In the genomic region with DNA sequence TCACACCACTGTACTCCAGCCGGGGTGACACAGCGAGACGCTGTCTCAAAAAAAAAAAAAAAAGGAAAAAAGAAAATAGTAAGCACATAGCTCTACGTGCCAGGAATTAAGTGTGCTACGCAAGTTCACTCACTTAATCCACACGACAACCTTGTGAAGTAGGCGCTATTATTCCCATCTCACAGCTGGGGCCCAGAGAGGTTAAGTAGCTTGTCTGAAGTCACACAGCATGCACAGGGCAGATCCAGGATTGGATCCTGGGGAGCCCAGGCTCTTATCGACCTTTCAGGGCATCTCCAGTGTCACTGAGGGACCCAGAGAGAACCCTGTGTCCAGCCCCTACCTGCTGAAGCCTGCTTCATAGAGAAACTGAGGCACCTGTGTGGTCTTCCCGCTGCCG, we compare ENCODE assay signal across 2 cellular contexts.
A peak's percentile ranks its signal among the peaks of the same experiment; 100 is the strongest.
TF ChIP-seq lines count a peak whose summit lies in the region.

No MANE protein-coding gene starts in this region.

TF ChIP-seq in HepG2, 621 proteins besides CTCF, POLR2A, EP300 and RAD21:
- TF ChIP-seq, protein P1, sequence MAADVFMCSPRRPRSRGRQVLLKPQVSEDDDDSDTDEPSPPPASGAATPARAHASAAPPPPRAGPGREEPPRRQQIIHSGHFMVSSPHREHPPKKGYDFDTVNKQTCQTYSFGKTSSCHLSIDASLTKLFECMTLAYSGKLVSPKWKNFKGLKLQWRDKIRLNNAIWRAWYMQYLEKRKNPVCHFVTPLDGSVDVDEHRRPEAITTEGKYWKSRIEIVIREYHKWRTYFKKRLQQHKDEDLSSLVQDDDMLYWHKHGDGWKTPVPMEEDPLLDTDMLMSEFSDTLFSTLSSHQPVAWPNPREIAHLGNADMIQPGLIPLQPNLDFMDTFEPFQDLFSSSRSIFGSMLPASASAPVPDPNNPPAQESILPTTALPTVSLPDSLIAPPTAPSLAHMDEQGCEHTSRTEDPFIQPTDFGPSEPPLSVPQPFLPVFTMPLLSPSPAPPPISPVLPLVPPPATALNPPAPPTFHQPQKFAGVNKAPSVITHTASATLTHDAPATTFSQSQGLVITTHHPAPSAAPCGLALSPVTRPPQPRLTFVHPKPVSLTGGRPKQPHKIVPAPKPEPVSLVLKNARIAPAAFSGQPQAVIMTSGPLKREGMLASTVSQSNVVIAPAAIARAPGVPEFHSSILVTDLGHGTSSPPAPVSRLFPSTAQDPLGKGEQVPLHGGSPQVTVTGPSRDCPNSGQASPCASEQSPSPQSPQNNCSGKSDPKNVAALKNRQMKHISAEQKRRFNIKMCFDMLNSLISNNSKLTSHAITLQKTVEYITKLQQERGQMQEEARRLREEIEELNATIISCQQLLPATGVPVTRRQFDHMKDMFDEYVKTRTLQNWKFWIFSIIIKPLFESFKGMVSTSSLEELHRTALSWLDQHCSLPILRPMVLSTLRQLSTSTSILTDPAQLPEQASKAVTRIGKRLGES (CRISPR knock-in tag; IDR thresholded peaks at IDR 0.05; ENCODE audit: borderline replicate concordance), result no peak
- TF ChIP-seq ZMYM3 (CRISPR knock-in tag; IDR thresholded peaks at IDR 0.05) (peak; percentile 58; the same call in 1 of the 2 replicates), ZNF816 (CRISPR knock-in tag; IDR thresholded peaks at IDR 0.05; ENCODE audit: borderline replicate concordance) (no peak), ZNF768 (CRISPR knock-in tag; IDR thresholded peaks at IDR 0.05) (peak; percentile 97)

TF ChIP-seq in K562, 482 proteins besides CTCF, POLR2A, EP300 and RAD21:
- TF ChIP-seq BRD9 (IDR thresholded peaks at IDR 0.05; ENCODE audit: low read depth, partially characterized antibody) (peak; percentile 41), BCOR (IDR thresholded peaks at IDR 0.05) (peak; percentile 98), ZFP36 (IDR thresholded peaks at IDR 0.05; ENCODE audit: low read depth, low read length, partially characterized antibody) (peak; percentile 93), RCOR1 (IDR thresholded peaks at IDR 0.05; ENCODE audit: borderline replicate concordance in 1 of 2, low read depth in 2 of 2, low read length in 2 of 2) (peak in 1 of 2 experiments; percentile 63; a peak in 1 of 4 replicates), CBX1 (IDR thresholded peaks at IDR 0.05; ENCODE audit: low read depth) (peak; percentile 62; the same call in 1 of the 2 replicates), ATF7 (IDR thresholded peaks at IDR 0.05) (no peak), KDM1A (IDR thresholded peaks at IDR 0.05) (peak; percentile 58 to 81; a peak in 3 of 4 replicates), TARDBP (IDR thresholded peaks at IDR 0.05) (no peak), MIER1 (IDR thresholded peaks at IDR 0.05; ENCODE audit: low read depth) (no peak), RBM25 (IDR thresholded peaks at IDR 0.05; ENCODE audit: low read depth, low read length, severe bottlenecking) (peak; percentile 92), OTX1 (CRISPR knock-in tag; IDR thresholded peaks at IDR 0.05) (no peak), SIN3A (IDR thresholded peaks at IDR 0.05; ENCODE audit: borderline replicate concordance in 2 of 2, control insufficient read depth in 1 of 2, low read depth in 2 of 2, low read length in 2 of 2) (no peak), SMARCA5 (IDR thresholded peaks at IDR 0.05) (peak; percentile 90), ZC3H4 (CRISPR knock-in tag; IDR thresholded peaks at IDR 0.05; ENCODE audit: borderline replicate concordance) (no peak), MCM3 (IDR thresholded peaks at IDR 0.05) (no peak), RFX1 (IDR thresholded peaks at IDR 0.05) (no peak), ADNP (tag; IDR thresholded peaks at IDR 0.05) (peak; percentile 86), SP1 (CRISPR knock-in tag; IDR thresholded peaks at IDR 0.05) (no peak), CBX3 (IDR thresholded peaks at IDR 0.05; ENCODE audit: borderline replicate concordance in 1 of 2, low read length in 2 of 2) (no peak), CHD4 (IDR thresholded peaks at IDR 0.05; ENCODE audit: insufficient read depth, insufficient replicate concordance, low read depth, low read length, poor library complexity, severe bottlenecking) (peak; percentile 42), MECOM (CRISPR knock-in tag; IDR thresholded peaks at IDR 0.05) (no peak), PTBP1 (IDR thresholded peaks at IDR 0.05; ENCODE audit: low read depth, low read length) (peak; percentile 75; the same call in 1 of the 2 replicates), HDAC2 (IDR thresholded peaks at IDR 0.05) (peak; percentile 61; the same call in 1 of the 2 replicates), GATAD2A (IDR thresholded peaks at IDR 0.05) (no peak), BCL6 (CRISPR knock-in tag; IDR thresholded peaks at IDR 0.05) (no peak)
- TF ChIP-seq, protein P2, sequence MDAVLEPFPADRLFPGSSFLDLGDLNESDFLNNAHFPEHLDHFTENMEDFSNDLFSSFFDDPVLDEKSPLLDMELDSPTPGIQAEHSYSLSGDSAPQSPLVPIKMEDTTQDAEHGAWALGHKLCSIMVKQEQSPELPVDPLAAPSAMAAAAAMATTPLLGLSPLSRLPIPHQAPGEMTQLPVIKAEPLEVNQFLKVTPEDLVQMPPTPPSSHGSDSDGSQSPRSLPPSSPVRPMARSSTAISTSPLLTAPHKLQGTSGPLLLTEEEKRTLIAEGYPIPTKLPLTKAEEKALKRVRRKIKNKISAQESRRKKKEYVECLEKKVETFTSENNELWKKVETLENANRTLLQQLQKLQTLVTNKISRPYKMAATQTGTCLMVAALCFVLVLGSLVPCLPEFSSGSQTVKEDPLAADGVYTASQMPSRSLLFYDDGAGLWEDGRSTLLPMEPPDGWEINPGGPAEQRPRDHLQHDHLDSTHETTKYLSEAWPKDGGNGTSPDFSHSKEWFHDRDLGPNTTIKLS (IDR thresholded peaks at IDR 0.05; ENCODE audit: borderline replicate concordance, low read depth), result no peak
- TF ChIP-seq, protein P3, sequence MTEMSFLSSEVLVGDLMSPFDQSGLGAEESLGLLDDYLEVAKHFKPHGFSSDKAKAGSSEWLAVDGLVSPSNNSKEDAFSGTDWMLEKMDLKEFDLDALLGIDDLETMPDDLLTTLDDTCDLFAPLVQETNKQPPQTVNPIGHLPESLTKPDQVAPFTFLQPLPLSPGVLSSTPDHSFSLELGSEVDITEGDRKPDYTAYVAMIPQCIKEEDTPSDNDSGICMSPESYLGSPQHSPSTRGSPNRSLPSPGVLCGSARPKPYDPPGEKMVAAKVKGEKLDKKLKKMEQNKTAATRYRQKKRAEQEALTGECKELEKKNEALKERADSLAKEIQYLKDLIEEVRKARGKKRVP (CRISPR knock-in tag; IDR thresholded peaks at IDR 0.05), result no peak
- TF ChIP-seq, protein P4, sequence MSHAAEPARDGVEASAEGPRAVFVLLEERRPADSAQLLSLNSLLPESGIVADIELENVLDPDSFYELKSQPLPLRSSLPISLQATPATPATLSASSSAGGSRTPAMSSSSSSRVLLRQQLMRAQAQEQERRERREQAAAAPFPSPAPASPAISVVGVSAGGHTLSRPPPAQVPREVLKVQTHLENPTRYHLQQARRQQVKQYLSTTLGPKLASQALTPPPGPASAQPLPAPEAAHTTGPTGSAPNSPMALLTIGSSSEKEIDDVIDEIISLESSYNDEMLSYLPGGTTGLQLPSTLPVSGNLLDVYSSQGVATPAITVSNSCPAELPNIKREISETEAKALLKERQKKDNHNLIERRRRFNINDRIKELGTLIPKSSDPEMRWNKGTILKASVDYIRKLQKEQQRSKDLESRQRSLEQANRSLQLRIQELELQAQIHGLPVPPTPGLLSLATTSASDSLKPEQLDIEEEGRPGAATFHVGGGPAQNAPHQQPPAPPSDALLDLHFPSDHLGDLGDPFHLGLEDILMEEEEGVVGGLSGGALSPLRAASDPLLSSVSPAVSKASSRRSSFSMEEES (CRISPR knock-in tag; IDR thresholded peaks at IDR 0.05), result no peak
- TF ChIP-seq, protein P5, sequence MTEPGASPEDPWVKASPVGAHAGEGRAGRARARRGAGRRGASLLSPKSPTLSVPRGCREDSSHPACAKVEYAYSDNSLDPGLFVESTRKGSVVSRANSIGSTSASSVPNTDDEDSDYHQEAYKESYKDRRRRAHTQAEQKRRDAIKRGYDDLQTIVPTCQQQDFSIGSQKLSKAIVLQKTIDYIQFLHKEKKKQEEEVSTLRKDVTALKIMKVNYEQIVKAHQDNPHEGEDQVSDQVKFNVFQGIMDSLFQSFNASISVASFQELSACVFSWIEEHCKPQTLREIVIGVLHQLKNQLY (CRISPR knock-in tag; conservative IDR thresholded peaks at IDR 0.05), result no peak
- TF ChIP-seq, protein P6, sequence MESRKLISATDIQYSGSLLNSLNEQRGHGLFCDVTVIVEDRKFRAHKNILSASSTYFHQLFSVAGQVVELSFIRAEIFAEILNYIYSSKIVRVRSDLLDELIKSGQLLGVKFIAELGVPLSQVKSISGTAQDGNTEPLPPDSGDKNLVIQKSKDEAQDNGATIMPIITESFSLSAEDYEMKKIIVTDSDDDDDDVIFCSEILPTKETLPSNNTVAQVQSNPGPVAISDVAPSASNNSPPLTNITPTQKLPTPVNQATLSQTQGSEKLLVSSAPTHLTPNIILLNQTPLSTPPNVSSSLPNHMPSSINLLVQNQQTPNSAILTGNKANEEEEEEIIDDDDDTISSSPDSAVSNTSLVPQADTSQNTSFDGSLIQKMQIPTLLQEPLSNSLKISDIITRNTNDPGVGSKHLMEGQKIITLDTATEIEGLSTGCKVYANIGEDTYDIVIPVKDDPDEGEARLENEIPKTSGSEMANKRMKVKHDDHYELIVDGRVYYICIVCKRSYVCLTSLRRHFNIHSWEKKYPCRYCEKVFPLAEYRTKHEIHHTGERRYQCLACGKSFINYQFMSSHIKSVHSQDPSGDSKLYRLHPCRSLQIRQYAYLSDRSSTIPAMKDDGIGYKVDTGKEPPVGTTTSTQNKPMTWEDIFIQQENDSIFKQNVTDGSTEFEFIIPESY (CRISPR knock-in tag; IDR thresholded peaks at IDR 0.05), result 0 out of 2 replicates have a peak, but pooled peaks have one; percentile 25
- TF ChIP-seq, protein P7, sequence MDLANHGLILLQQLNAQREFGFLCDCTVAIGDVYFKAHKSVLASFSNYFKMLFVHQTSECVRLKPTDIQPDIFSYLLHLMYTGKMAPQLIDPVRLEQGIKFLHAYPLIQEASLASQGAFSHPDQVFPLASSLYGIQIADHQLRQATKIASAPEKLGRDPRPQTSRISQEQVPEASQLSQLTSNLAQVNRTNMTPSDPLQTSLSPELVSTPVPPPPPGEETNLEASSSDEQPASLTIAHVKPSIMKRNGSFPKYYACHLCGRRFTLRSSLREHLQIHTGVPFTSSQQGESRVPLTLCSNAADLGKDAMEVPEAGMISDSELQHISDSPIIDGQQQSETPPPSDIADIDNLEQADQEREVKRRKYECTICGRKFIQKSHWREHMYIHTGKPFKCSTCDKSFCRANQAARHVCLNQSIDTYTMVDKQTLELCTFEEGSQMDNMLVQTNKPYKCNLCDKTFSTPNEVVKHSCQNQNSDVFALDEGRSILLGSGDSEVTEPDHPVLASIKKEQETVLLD (IDR thresholded peaks at IDR 0.05), result no peak
- TF ChIP-seq, protein P8, sequence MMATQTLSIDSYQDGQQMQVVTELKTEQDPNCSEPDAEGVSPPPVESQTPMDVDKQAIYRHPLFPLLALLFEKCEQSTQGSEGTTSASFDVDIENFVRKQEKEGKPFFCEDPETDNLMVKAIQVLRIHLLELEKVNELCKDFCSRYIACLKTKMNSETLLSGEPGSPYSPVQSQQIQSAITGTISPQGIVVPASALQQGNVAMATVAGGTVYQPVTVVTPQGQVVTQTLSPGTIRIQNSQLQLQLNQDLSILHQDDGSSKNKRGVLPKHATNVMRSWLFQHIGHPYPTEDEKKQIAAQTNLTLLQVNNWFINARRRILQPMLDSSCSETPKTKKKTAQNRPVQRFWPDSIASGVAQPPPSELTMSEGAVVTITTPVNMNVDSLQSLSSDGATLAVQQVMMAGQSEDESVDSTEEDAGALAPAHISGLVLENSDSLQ (IDR thresholded peaks at IDR 0.05), result no peak
